ENCODE assay signal across 29 cellular contexts in genomic region chr5:178661836-178662540, GRCh38.
"Had no signal": no experiment of that assay in that cellular context is flagged by ENCODE, and none has a peak within 500 bp of the region (broad histone marks: within the 10 kb centered on the region; RNA-seq: fewer than 3 reads in every experiment).

No MANE protein-coding gene starts in this region.

- H3K9ac ChIP-seq: parathyroid adenoma had no signal

- H3K9me3 ChIP-seq: ovary, psoas muscle, right lobe of liver, testis, transverse colon, upper lobe of left lung, vagina had no signal

- H3K27me3 ChIP-seq: ovary, right lobe of liver, sigmoid colon, testis, transverse colon, upper lobe of left lung, vagina had no signal

- H3K36me3 Mint-ChIP-seq: natural killer cell treated with Interleukin-12 subunit alpha and Interleukin-12 subunit beta and Interleukin-15 and Interleukin-18, amount 100 ng/mL, for 72 hours; stimulated activated effector memory CD8-positive, alpha-beta T cell treated with anti-CD3 and anti-CD28 coated beads, Interleukin-12 subunit alpha, Interleukin-12 subunit beta, amount 100 ng/mL, for 72 hours; stimulated activated naive B cell treated with anti-CD40 and anti-IgM and Interleukin-4, amounts not matched to agents 10 μg/mL and 1 μg/mL and 100 μg/mL, for 72 hours had no signal

- H3K27ac Mint-ChIP-seq: naive thymus-derived CD4-positive, alpha-beta T cell; natural killer cell treated with Interleukin-12 subunit alpha and Interleukin-12 subunit beta and Interleukin-15 and Interleukin-18, amount 100 ng/mL, for 72 hours; nephron progenitor cell; progenitor cell of endocrine pancreas; stimulated activated effector memory CD8-positive, alpha-beta T cell treated with anti-CD3 and anti-CD28 coated beads, Interleukin-12 subunit alpha, Interleukin-12 subunit beta, amount 100 ng/mL, for 72 hours; stimulated activated naive B cell treated with anti-CD40 and anti-IgM and Interleukin-4, amounts not matched to agents 10 μg/mL and 1 μg/mL and 100 μg/mL, for 72 hours; stimulated activated naive CD8-positive, alpha-beta T cell treated with anti-CD3 and anti-CD28 coated beads, Interleukin-15, Interleukin-2, amounts not matched to agents 100 ng/mL and 50 ng/mL, for 24 hours had no signal

- H2AFZ ChIP-seq: parathyroid adenoma had no signal

- FAIRE-seq: small intestine, urothelium cell line had no signal

- H3K79me2 ChIP-seq: parathyroid adenoma had no signal

- ATAC-seq: naive thymus-derived CD4-positive, alpha-beta T cell; natural killer cell treated with Interleukin-12 subunit alpha and Interleukin-12 subunit beta and Interleukin-15 and Interleukin-18, amount 100 ng/mL, for 72 hours; psoas muscle; right cardiac atrium; right lobe of liver; stimulated activated effector memory CD8-positive, alpha-beta T cell treated with anti-CD3 and anti-CD28 coated beads, Interleukin-12 subunit alpha, Interleukin-12 subunit beta, amount 100 ng/mL, for 72 hours; stimulated activated naive B cell treated with anti-CD40 and anti-IgM and Interleukin-4, amounts not matched to agents 10 μg/mL and 1 μg/mL and 100 μg/mL, for 72 hours had no signal

- H3K9me3 Mint-ChIP-seq: natural killer cell treated with Interleukin-12 subunit alpha and Interleukin-12 subunit beta and Interleukin-15 and Interleukin-18, amount 100 ng/mL, for 72 hours; stimulated activated effector memory CD8-positive, alpha-beta T cell treated with anti-CD3 and anti-CD28 coated beads, Interleukin-12 subunit alpha, Interleukin-12 subunit beta, amount 100 ng/mL, for 72 hours; stimulated activated naive B cell treated with anti-CD40 and anti-IgM and Interleukin-4, amounts not matched to agents 10 μg/mL and 1 μg/mL and 100 μg/mL, for 72 hours; stimulated activated naive CD8-positive, alpha-beta T cell treated with anti-CD3 and anti-CD28 coated beads, Interleukin-15, Interleukin-2, amounts not matched to agents 100 ng/mL and 50 ng/mL, for 24 hours had no signal

- H3K27ac ChIP-seq: ovary, parathyroid adenoma, psoas muscle, right lobe of liver, sigmoid colon, stomach, testis, tibial artery, transverse colon, upper lobe of left lung, vagina had no signal

- H3K4me1 ChIP-seq: parathyroid adenoma, psoas muscle, right lobe of liver, sigmoid colon, stomach, testis, tibial artery, transverse colon, upper lobe of left lung, vagina had no signal

- H3K36me3 ChIP-seq: ovary, right lobe of liver, sigmoid colon, stomach, tibial artery, transverse colon, upper lobe of left lung, vagina had no signal

- DNase-seq: naive thymus-derived CD4-positive, alpha-beta T cell; nephron progenitor cell; occipital lobe; ovary; posterior cingulate gyrus; psoas muscle; right cardiac atrium; right lobe of liver; sigmoid colon; small intestine; stimulated activated CD4-positive, alpha-beta T cell treated with anti-CD3 and anti-CD28 coated beads, Interleukin-15, amount 100 ng/mL, for 24 hours; stimulated activated CD4-positive, alpha-beta T cell treated with anti-CD3 and anti-CD28 coated beads, Interleukin-2, amount 100 ng/mL, for 24 hours; stimulated activated CD4-positive, alpha-beta T cell treated with anti-CD3 and anti-CD28 coated beads, Interleukin-2, amount 100 ng/mL, for 48 hours; stimulated activated CD4-positive, alpha-beta T cell treated with anti-CD3 and anti-CD28 coated beads, Interleukin-4, amount 100 ng/mL, for 24 hours; stimulated activated naive B cell treated with anti-CD40 and anti-IgM and Interleukin-4, amounts not matched to agents 10 μg/mL and 1 μg/mL and 100 μg/mL, for 72 hours; stimulated activated naive CD4-positive, alpha-beta T cell treated with Interleukin-2 at 50 U/mL for 16 hours; stomach; testis; tibial artery; transverse colon; upper lobe of left lung had no signal

- H3K4me3 ChIP-seq: ovary, psoas muscle, right lobe of liver, sigmoid colon, stomach, testis, tibial artery, transverse colon, upper lobe of left lung, vagina had no signal

- H3K4me3 Mint-ChIP-seq: naive thymus-derived CD4-positive, alpha-beta T cell; natural killer cell treated with Interleukin-12 subunit alpha and Interleukin-12 subunit beta and Interleukin-15 and Interleukin-18, amount 100 ng/mL, for 72 hours; nephron progenitor cell; neural crest cell; stimulated activated effector memory CD8-positive, alpha-beta T cell treated with anti-CD3 and anti-CD28 coated beads, Interleukin-12 subunit alpha, Interleukin-12 subunit beta, amount 100 ng/mL, for 72 hours; stimulated activated naive B cell treated with anti-CD40 and anti-IgM and Interleukin-4, amounts not matched to agents 10 μg/mL and 1 μg/mL and 100 μg/mL, for 72 hours; stimulated activated naive CD8-positive, alpha-beta T cell treated with anti-CD3 and anti-CD28 coated beads, Interleukin-15, Interleukin-2, amounts not matched to agents 100 ng/mL and 50 ng/mL, for 24 hours had no signal

- H3K4me1 Mint-ChIP-seq: naive thymus-derived CD4-positive, alpha-beta T cell; stimulated activated effector memory CD8-positive, alpha-beta T cell treated with anti-CD3 and anti-CD28 coated beads, Interleukin-12 subunit alpha, Interleukin-12 subunit beta, amount 100 ng/mL, for 72 hours; stimulated activated naive B cell treated with anti-CD40 and anti-IgM and Interleukin-4, amounts not matched to agents 10 μg/mL and 1 μg/mL and 100 μg/mL, for 72 hours had no signal
